4 cellular contexts compared by ENCODE assay signal in the genomic region with DNA sequence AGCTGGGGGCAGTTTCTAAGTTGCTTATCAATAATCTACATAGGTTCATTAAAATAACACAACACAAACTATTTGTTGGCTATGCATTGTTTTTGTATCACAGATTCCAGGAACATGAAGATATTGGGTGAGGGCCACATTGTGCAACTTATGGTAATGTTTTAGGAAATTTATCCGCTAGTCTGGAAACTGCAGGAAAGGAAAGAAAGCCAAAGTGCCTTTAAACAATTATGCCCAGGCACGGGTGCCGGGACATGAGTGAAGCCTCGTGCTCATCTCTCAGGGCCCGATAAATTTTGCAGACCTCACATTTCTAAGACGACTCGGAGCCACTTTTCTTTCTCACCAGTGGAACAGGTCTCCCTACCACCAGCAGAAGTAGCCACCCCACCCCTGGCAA. TPM values are rescaled to one million over a fixed set of nuclear protein-coding genes. Genes with fewer than 3 reads are reported as not detected.
"Had no signal": no experiment of that assay in that cellular context is flagged by ENCODE, and none has a peak within 500 bp of the region (broad histone marks: within the 10 kb centered on the region; RNA-seq: fewer than 3 reads in every experiment).

No MANE protein-coding gene starts in this region.

RNA-seq across cellular contexts. Expression of gene GOLGA8Q, which starts 52.6 kb away (rescaled TPM):
- total RNA-seq: hepatocyte, lower lobe of right lung had no signal
- polyA plus RNA-seq: hepatocyte, keratinocyte, mammary epithelial cell had no signal
